ENCODE assay signal across 8 cellular contexts in genomic region chr3:88149516-88150362, GRCh38. TPM values are rescaled to one million over a fixed set of nuclear protein-coding genes. Genes with fewer than 3 reads are reported as not detected.
DNase-seq lines count a peak whose midpoint lies in the region; ATAC-seq and TF ChIP-seq lines count a peak whose summit lies in the region.

Gene C3orf38, plus strand, starts transcription at chr3:88149959. Its CDS starts 94 bp downstream, at chr3:88150053.

- H3K4me1 Mint-ChIP-seq in CD4-positive, alpha-beta memory T cell = peaks cover 15 to 43% (median 26%) of the 10 kb centered on the region in 4 donors
- peaks cover 32% of the 10 kb centered on the region for H3K4me1 Mint-ChIP-seq in activated CD8-positive, alpha-beta T cell treated with anti-CD3 and anti-CD28 coated beads for 36 hours (ENCODE audit: low read depth)

- H3K27me3 ChIP-seq in CD4-positive, alpha-beta memory T cell (ENCODE audit: insufficient read depth, low read length) = no peaks in the 10 kb centered on the region
- H3K27me3 ChIP-seq in ectodermal cell (ENCODE audit: control insufficient read depth, insufficient read depth, low read length, poor library complexity, severe bottlenecking) = no peaks in the 10 kb centered on the region
- H3K27me3 ChIP-seq in lower lobe of right lung (ENCODE audit: low read depth) = no peaks in the 10 kb centered on the region

- peak within 1 kb of the TSS; percentile 95 to 99 (median 98) for H3K27ac Mint-ChIP-seq in CD4-positive, alpha-beta memory T cell
- peak within 1 kb of the TSS; percentile 99 for H3K27ac Mint-ChIP-seq in activated CD8-positive, alpha-beta T cell treated with anti-CD3 and anti-CD28 coated beads for 36 hours

- H3K4me3 ChIP-seq in CD4-positive, alpha-beta memory T cell (ENCODE audit: low read length in 2 of 2) = peak within 1 kb of the TSS; percentile 96 to 99
- H3K4me3 ChIP-seq in ectodermal cell (ENCODE audit: insufficient read depth, low read depth, low read length) = peak within 1 kb of the TSS; percentile 94
- H3K4me3 ChIP-seq in lower lobe of right lung = peak within 1 kb of the TSS; percentile 97

- POLR2A ChIA-PET in CD4-positive, alpha-beta memory T cell (lab: Charles Lee; ENCODE audit: partially characterized antibody) = interaction anchor here (0.6 to 6.3 kb wide), 17 partner anchors 14 to 923 kb away, joined by 3 to 103 read pairs (median 3); partner anchors contain the start of genes CGGBP1, CHMP2B and ZNF654
- POLR2A ChIA-PET in activated CD8-positive, alpha-beta T cell treated with anti-CD3 and anti-CD28 coated beads for 36 hours (lab: Charles Lee) = interaction anchor here (0.7 to 2.8 kb wide), 15 partner anchors 11 to 118 kb away, joined by 3 to 11 read pairs (median 3); partner anchors contain the start of genes CGGBP1 and ZNF654

- H3K36me3 Mint-ChIP-seq in CD4-positive, alpha-beta memory T cell = peaks cover 10 to 25% of the 10 kb centered on the region in 2 donors
- H3K36me3 Mint-ChIP-seq in activated CD8-positive, alpha-beta T cell treated with anti-CD3 and anti-CD28 coated beads for 36 hours (ENCODE audit: low read depth) = peaks cover 12% of the 10 kb centered on the region

- peaks cover 4% of the 10 kb centered on the region for H3K36me3 ChIP-seq in CD4-positive, alpha-beta memory T cell (ENCODE audit: insufficient read depth, low read length)
- H3K36me3 ChIP-seq in ectodermal cell (ENCODE audit: control insufficient read depth, insufficient read depth, low read length) (peaks cover 11% of the 10 kb centered on the region), lower lobe of right lung (peaks cover 17% of the 10 kb centered on the region)

- intact Hi-C loops in CD4-positive, alpha-beta memory T cell (cut with micrococcal nuclease) = loop anchor here (1.0 to 2.0 kb wide), 3 partner anchors 37 to 922 kb away; partner anchors contain the start of genes CGGBP1, CHMP2B and ZNF654
- intact Hi-C loops in activated CD8-positive, alpha-beta T cell treated with anti-CD3 and anti-CD28 coated beads for 36 hours (cut with micrococcal nuclease) = loop anchor here (5.0 kb wide), 1 partner anchor 92 kb away; the partner anchor contains the start of genes CGGBP1 and ZNF654
- intact Hi-C loops in lower lobe of right lung (cut with DNase I) = no loop called here

- no peaks in the 10 kb centered on the region for H3K9me3 ChIP-seq in CD4-positive, alpha-beta memory T cell (ENCODE audit: control insufficient read depth in 1 of 2, low read length in 2 of 2)
- no peaks in the 10 kb centered on the region for H3K9me3 ChIP-seq in ectodermal cell (ENCODE audit: control insufficient read depth, low read length)
- H3K9me3 ChIP-seq in lower lobe of right lung = no peaks in the 10 kb centered on the region

- no peak for TF ChIP-seq CTCF in activated CD8-positive, alpha-beta T cell treated with anti-CD3 and anti-CD28 coated beads for 36 hours (IDR thresholded peaks at IDR 0.05)
- TF ChIP-seq CTCF in lower lobe of right lung (IDR thresholded peaks at IDR 0.05) = no peak

- peak; percentile 83 to 86 (median 85) for DNase-seq in CD4-positive, alpha-beta memory T cell
- DNase-seq in HK-2 (ENCODE audit: unreplicated experiment) = peak; percentile 82
- DNase-seq in NCI-H82 treated with DMSO at 0.1 percent for 48 hours (lab: John Stamatoyannopoulos, UW; ENCODE audit: unreplicated experiment) = peak; percentile 65
- peak; percentile 81 for DNase-seq in activated CD8-positive, alpha-beta T cell treated with anti-CD3 and anti-CD28 coated beads for 36 hours
- DNase-seq in lower lobe of right lung = peak; percentile 90
- peak; percentile 23 to 63 (median 55) for DNase-seq in stimulated activated CD4-positive, alpha-beta T cell treated with anti-CD3 and anti-CD28 coated beads, TNF-alpha, amount 100 ng/mL, for 1 hour (ENCODE audit: low read depth in 3 of 3, low spot score in 1 of 3)

- no peaks in the 10 kb centered on the region for H3K9me3 Mint-ChIP-seq in CD4-positive, alpha-beta memory T cell
- no peaks in the 10 kb centered on the region for H3K9me3 Mint-ChIP-seq in activated CD8-positive, alpha-beta T cell treated with anti-CD3 and anti-CD28 coated beads for 36 hours

- H3K4me3 Mint-ChIP-seq in CD4-positive, alpha-beta memory T cell = peak within 1 kb of the TSS; percentile 96 to 99 (median 98)
- H3K4me3 Mint-ChIP-seq in activated CD8-positive, alpha-beta T cell treated with anti-CD3 and anti-CD28 coated beads for 36 hours = peak within 1 kb of the TSS; percentile 94

- peaks cover 36% of the 10 kb centered on the region for H3K4me1 ChIP-seq in CD4-positive, alpha-beta memory T cell (ENCODE audit: insufficient read depth, low read length)
- H3K4me1 ChIP-seq in ectodermal cell (ENCODE audit: control insufficient read depth, insufficient read depth, low read length) = no peaks in the 10 kb centered on the region
- H3K4me1 ChIP-seq in lower lobe of right lung = peaks cover 33% of the 10 kb centered on the region

- CTCF ChIA-PET in CD4-positive, alpha-beta memory T cell (lab: Charles Lee; ENCODE audit: partially characterized antibody) = interaction anchor here (0.9 to 1.8 kb wide), 8 partner anchors 30 to 924 kb away, joined by 3 to 6 read pairs (median 4); no protein-coding TSS in a partner anchor
- CTCF ChIA-PET in activated CD8-positive, alpha-beta T cell treated with anti-CD3 and anti-CD28 coated beads for 36 hours (lab: Charles Lee) = interaction anchor here (1.1 to 2.6 kb wide), 4 partner anchors 16 to 117 kb away, joined by 3 to 12 read pairs (median 8); no protein-coding TSS in a partner anchor

- WGBS in ectodermal cell, 2 experiments = 0% methylated on average over 57 of the region's 57 CpGs

- H3K27me3 Mint-ChIP-seq in CD4-positive, alpha-beta memory T cell = no peaks in the 10 kb centered on the region
- peaks cover 1% of the 10 kb centered on the region for H3K27me3 Mint-ChIP-seq in activated CD8-positive, alpha-beta T cell treated with anti-CD3 and anti-CD28 coated beads for 36 hours

- peak; percentile 76 for ATAC-seq in GM19455 (IDR thresholded peaks at IDR 0.05; ENCODE audit: unreplicated experiment)
- ATAC-seq in activated CD8-positive, alpha-beta T cell treated with anti-CD3 and anti-CD28 coated beads for 36 hours = peak; percentile 88
- peak; percentile 98 for ATAC-seq in lower lobe of right lung

- H3K27ac ChIP-seq in CD4-positive, alpha-beta memory T cell (ENCODE audit: low read depth, low read length) = peak within 1 kb of the TSS; percentile 90
- H3K27ac ChIP-seq in ectodermal cell (ENCODE audit: insufficient read depth, low read depth, low read length, poor library complexity, severe bottlenecking) (peak within 1 kb of the TSS; percentile 91), lower lobe of right lung (peak within 1 kb of the TSS; percentile 95)

RNA-seq across cellular contexts. Expression of gene C3orf38, which starts in this region (rescaled TPM):
- 10 to 100 TPM; 36.5 to 38.5 TPM for total RNA-seq in CD4-positive, alpha-beta memory T cell
- 10 to 100 TPM; 19.0 to 24.2 TPM for polyA plus RNA-seq in CD4-positive, alpha-beta memory T cell
- total RNA-seq in activated CD8-positive, alpha-beta T cell treated with anti-CD3 and anti-CD28 coated beads for 36 hours = 10 to 100 TPM; 17.8 to 19.0 TPM
- polyA plus RNA-seq in ectodermal cell (2013, experiment 1 of 4) = 34.8 TPM
- 39.9 TPM for polyA plus RNA-seq in ectodermal cell (2013, experiment 2 of 4)
- 33.8 TPM for polyA plus RNA-seq in ectodermal cell (2013, experiment 3 of 4)
- 35.3 TPM for polyA plus RNA-seq in ectodermal cell (2013, experiment 4 of 4)
- total RNA-seq in lower lobe of right lung = 25.0 TPM

Comparison
In these comparisons a context has a peak if more than half of its experiments do, and no peak if none do; other contexts are left out.
1. Peak in every context shown above with its lines: DNase-seq, ATAC-seq, H3K4me3 ChIP-seq and H3K27ac ChIP-seq.